Comparison of ENCODE assay signal across 8 cellular contexts in the genomic region with DNA sequence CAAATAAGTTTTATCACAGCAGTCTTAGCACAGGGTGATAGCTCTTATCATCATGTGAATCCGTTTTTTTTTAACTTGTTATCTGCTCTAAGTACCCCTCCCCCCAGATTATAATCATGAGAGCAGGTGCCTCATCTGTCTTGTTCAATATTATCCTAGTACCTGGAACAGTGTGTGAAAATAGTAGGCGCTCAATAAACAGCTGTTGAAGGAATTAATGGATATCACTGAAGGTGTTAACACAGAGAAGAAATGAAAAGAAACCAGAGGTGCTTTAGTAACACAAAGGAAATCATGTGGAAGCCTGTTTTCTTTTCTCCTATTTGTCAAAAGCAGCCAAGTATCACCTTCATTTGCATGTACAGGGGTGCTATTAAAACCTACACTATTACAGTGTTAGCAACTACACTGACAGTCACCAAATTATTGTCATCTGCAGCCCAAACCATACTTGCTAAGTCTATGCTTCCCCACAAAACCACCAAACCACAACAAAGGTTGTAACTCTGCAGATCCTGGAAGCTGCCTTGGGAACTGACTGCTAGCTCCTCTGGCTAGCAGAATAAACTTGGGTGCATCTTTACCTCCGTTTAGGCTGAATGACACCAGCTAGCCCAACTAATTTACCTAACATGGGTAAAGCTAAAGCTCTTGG.
DNase-seq lines count a peak whose midpoint lies in the region; ATAC-seq and TF ChIP-seq lines count a peak whose summit lies in the region.

No MANE protein-coding gene starts in this region.

- no peak overlapping the region for H3K27ac ChIP-seq in WERI-Rb-1

- ATAC-seq in GM19043 (IDR thresholded peaks at IDR 0.05; ENCODE audit: low read depth, unreplicated experiment) (peak; percentile 24), HG02885 (IDR thresholded peaks at IDR 0.05; ENCODE audit: poor library complexity, unreplicated experiment) (no peak), HG03159 (IDR thresholded peaks at IDR 0.05; ENCODE audit: unreplicated experiment) (no peak)

- no peaks in the 10 kb centered on the region for H3K9me3 ChIP-seq in WERI-Rb-1 (ENCODE audit: severe bottlenecking)

- no peak overlapping the region for H3K4me3 ChIP-seq in WERI-Rb-1 (ENCODE audit: low read depth, low read length)

- peak; percentile 10 for DNase-seq in NOMO-1 treated with dmso at 0.1 percent for 144 hours (lab: John Stamatoyannopoulos, UW; ENCODE audit: unreplicated experiment)
- DNase-seq in activated gamma-delta T cell treated with anti-CD3 and anti-CD28 coated beads, Interleukin-2, amount 50 U/mL, for 16 hours (ENCODE audit: low read depth), result peak; percentile 39
- DNase-seq in stimulated activated CD4-positive, alpha-beta T cell treated with anti-CD3 and anti-CD28 coated beads, Interleukin-1b, Interleukin-23, amount 100 ng/mL, for 48 hours, result peak; percentile 53
- DNase-seq in WERI-Rb-1, result no peak
- DNase-seq in NCI-H446 (lab: John Stamatoyannopoulos, UW), result no peak

- H3K27me3 ChIP-seq in WERI-Rb-1 (ENCODE audit: insufficient read depth, low read depth, severe bottlenecking), result no peaks in the 10 kb centered on the region

- H3K36me3 ChIP-seq in WERI-Rb-1, result peaks cover 32% of the 10 kb centered on the region

- no peak for TF ChIP-seq CTCF in WERI-Rb-1 (IDR thresholded peaks at IDR 0.05; ENCODE audit: low read depth, low read length)

Comparison
In these comparisons a context has a peak if more than half of its experiments do, and no peak if none do; other contexts are left out.
1. DNase-seq: peak in NOMO-1 treated with dmso at 0.1 percent for 144 hours (single experiment), activated gamma-delta T cell treated with anti-CD3 and anti-CD28 coated beads, Interleukin-2, amount 50 U/mL, for 16 hours (single experiment) and stimulated activated CD4-positive, alpha-beta T cell treated with anti-CD3 and anti-CD28 coated beads, Interleukin-1b, Interleukin-23, amount 100 ng/mL, for 48 hours (single experiment); none in WERI-Rb-1 (single experiment) and NCI-H446 (0 of 2).